1 cellular context compared by ENCODE assay signal in the genomic region with DNA sequence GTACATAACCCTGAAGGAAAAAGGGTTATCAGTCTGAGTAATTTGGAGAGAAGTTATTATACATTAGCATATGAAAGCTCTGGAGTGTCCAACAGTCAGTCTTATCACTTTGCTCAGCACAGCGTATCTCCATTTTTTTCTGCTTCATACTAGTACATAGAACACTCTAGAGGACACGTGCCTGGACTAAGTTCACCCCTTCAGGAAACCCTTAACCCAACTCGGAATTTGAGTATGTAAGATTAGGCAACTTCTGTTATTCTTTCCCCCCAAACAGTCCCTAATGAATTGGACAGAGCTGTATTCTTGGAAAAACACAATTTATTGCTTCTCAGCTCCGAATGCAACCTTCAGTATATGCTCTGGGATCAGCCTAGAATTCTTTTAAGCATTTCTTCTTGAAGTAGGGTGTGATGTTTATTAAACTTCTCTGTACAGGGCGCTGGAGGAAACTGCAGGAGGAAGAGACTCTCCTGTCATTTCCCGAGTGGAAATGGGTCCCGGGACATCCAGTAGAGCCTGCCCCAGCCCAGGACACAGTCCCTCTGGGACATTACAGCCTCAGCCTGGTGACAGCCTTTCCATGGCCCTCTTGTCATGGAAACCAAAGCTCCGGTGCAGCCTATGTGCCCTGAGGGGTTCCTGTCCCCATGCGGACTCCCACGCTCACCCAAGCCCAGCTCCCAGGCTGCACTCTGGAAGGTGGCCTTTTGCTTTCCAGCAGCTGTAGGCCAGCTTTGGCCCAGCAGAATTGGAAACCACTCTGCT.
TF ChIP-seq lines count a peak whose summit lies in the region.

No MANE protein-coding gene starts in this region.

TF ChIP-seq in GM23338, 12 proteins besides CTCF, POLR2A, EP300 and RAD21 (continued from another document):
- TF ChIP-seq, protein P1, sequence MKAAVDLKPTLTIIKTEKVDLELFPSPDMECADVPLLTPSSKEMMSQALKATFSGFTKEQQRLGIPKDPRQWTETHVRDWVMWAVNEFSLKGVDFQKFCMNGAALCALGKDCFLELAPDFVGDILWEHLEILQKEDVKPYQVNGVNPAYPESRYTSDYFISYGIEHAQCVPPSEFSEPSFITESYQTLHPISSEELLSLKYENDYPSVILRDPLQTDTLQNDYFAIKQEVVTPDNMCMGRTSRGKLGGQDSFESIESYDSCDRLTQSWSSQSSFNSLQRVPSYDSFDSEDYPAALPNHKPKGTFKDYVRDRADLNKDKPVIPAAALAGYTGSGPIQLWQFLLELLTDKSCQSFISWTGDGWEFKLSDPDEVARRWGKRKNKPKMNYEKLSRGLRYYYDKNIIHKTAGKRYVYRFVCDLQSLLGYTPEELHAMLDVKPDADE (IDR thresholded peaks at IDR 0.05), result no peak
- TF ChIP-seq, protein P2, sequence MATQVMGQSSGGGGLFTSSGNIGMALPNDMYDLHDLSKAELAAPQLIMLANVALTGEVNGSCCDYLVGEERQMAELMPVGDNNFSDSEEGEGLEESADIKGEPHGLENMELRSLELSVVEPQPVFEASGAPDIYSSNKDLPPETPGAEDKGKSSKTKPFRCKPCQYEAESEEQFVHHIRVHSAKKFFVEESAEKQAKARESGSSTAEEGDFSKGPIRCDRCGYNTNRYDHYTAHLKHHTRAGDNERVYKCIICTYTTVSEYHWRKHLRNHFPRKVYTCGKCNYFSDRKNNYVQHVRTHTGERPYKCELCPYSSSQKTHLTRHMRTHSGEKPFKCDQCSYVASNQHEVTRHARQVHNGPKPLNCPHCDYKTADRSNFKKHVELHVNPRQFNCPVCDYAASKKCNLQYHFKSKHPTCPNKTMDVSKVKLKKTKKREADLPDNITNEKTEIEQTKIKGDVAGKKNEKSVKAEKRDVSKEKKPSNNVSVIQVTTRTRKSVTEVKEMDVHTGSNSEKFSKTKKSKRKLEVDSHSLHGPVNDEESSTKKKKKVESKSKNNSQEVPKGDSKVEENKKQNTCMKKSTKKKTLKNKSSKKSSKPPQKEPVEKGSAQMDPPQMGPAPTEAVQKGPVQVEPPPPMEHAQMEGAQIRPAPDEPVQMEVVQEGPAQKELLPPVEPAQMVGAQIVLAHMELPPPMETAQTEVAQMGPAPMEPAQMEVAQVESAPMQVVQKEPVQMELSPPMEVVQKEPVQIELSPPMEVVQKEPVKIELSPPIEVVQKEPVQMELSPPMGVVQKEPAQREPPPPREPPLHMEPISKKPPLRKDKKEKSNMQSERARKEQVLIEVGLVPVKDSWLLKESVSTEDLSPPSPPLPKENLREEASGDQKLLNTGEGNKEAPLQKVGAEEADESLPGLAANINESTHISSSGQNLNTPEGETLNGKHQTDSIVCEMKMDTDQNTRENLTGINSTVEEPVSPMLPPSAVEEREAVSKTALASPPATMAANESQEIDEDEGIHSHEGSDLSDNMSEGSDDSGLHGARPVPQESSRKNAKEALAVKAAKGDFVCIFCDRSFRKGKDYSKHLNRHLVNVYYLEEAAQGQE (IDR thresholded peaks at IDR 0.05; ENCODE audit: unreplicated experiment), result no peak
- TF ChIP-seq ZNF114 (CRISPR knock-in tag; IDR thresholded peaks at IDR 0.05), result no peak
- no peak for TF ChIP-seq EZH2 (IDR thresholded peaks at IDR 0.05; ENCODE audit: low read depth, unreplicated experiment)
- no peak for TF ChIP-seq NANOG (IDR thresholded peaks at IDR 0.05; ENCODE audit: borderline replicate concordance)
- no peak for TF ChIP-seq ZNF331 (CRISPR knock-in tag; IDR thresholded peaks at IDR 0.05; ENCODE audit: low read depth)
- TF ChIP-seq, protein P3, sequence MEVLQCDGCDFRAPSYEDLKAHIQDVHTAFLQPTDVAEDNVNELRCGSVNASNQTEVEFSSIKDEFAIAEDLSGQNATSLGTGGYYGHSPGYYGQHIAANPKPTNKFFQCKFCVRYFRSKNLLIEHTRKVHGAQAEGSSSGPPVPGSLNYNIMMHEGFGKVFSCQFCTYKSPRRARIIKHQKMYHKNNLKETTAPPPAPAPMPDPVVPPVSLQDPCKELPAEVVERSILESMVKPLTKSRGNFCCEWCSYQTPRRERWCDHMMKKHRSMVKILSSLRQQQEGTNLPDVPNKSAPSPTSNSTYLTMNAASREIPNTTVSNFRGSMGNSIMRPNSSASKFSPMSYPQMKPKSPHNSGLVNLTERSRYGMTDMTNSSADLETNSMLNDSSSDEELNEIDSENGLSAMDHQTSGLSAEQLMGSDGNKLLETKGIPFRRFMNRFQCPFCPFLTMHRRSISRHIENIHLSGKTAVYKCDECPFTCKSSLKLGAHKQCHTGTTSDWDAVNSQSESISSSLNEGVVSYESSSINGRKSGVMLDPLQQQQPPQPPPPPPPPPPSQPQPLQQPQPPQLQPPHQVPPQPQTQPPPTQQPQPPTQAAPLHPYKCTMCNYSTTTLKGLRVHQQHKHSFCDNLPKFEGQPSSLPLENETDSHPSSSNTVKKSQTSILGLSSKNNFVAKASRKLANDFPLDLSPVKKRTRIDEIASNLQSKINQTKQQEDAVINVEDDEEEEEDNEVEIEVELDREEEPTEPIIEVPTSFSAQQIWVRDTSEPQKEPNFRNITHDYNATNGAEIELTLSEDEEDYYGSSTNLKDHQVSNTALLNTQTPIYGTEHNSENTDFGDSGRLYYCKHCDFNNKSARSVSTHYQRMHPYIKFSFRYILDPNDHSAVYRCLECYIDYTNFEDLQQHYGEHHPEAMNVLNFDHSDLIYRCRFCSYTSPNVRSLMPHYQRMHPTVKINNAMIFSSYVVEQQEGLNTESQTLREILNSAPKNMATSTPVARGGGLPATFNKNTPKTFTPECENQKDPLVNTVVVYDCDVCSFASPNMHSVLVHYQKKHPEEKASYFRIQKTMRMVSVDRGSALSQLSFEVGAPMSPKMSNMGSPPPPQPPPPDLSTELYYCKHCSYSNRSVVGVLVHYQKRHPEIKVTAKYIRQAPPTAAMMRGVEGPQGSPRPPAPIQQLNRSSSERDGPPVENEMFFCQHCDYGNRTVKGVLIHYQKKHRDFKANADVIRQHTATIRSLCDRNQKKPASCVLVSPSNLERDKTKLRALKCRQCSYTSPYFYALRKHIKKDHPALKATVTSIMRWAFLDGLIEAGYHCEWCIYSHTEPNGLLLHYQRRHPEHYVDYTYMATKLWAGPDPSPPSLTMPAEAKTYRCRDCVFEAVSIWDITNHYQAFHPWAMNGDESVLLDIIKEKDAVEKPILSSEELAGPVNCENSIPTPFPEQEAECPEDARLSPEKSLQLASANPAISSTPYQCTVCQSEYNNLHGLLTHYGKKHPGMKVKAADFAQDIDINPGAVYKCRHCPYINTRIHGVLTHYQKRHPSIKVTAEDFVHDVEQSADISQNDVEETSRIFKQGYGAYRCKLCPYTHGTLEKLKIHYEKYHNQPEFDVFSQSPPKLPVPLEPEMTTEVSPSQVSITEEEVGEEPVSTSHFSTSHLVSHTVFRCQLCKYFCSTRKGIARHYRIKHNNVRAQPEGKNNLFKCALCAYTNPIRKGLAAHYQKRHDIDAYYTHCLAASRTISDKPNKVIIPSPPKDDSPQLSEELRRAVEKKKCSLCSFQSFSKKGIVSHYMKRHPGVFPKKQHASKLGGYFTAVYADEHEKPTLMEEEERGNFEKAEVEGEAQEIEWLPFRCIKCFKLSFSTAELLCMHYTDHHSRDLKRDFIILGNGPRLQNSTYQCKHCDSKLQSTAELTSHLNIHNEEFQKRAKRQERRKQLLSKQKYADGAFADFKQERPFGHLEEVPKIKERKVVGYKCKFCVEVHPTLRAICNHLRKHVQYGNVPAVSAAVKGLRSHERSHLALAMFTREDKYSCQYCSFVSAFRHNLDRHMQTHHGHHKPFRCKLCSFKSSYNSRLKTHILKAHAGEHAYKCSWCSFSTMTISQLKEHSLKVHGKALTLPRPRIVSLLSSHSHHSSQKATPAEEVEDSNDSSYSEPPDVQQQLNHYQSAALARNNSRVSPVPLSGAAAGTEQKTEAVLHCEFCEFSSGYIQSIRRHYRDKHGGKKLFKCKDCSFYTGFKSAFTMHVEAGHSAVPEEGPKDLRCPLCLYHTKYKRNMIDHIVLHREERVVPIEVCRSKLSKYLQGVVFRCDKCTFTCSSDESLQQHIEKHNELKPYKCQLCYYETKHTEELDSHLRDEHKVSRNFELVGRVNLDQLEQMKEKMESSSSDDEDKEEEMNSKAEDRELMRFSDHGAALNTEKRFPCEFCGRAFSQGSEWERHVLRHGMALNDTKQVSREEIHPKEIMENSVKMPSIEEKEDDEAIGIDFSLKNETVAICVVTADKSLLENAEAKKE (CRISPR knock-in tag; IDR thresholded peaks at IDR 0.05), result no peak
- TF ChIP-seq POLR2AphosphoS5 (IDR thresholded peaks at IDR 0.05; ENCODE audit: low read depth), result no peak
- TF ChIP-seq CREB1 (CRISPR knock-in tag; IDR thresholded peaks at IDR 0.05; ENCODE audit: low read depth), result no peak
- TF ChIP-seq JUNB (IDR thresholded peaks at IDR 0.05; ENCODE audit: unreplicated experiment), result no peak
- no peak for TF ChIP-seq EZH2phosphoT487 (IDR thresholded peaks at IDR 0.05; ENCODE audit: unreplicated experiment)
